17 cellular contexts compared by ENCODE assay signal in the genomic region with DNA sequence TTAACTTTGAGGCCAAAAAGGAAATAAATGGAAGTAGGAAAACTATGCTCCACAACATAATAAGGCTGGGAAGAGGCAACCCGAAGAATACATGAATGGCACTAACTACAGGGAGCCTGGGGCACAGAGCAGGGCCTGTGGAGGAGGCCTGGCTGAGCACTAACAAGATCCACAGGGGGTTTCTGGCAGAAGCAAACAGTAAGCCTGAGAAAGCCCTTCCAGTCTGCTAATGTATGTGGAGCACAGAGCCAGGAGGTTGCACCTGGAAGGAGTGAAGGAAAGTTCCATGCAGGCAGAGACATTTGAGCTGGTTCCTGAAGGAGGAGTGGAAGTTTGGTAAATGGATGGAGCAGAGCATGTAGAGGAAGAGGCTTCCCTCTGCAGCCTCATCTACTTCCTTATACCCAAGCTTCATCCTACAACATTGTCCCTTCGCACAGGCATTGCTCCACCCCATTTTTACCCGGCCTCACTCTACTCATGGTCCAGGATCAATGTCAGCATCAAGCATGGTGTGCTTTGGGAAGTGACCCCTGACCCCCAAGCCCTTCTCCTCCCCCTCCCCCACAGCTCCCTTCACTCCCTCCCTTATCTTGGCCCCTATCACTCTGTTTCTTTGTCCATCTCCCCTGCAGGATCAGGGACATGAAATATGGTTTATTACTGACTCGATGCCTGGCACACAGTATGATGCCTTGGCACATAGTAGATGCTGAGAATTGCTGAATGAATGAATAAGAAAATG. TPM values are rescaled to one million over a fixed set of nuclear protein-coding genes. Genes with fewer than 3 reads are reported as not detected.
A peak's percentile ranks its signal among the peaks of the same experiment; 100 is the strongest.
DNase-seq lines count a peak whose midpoint lies in the region; ATAC-seq and TF ChIP-seq lines count a peak whose summit lies in the region.
"Had no signal": no experiment of that assay in that cellular context is flagged by ENCODE, and none has a peak within 500 bp of the region (broad histone marks: within the 10 kb centered on the region; RNA-seq: fewer than 3 reads in every experiment).

No MANE protein-coding gene starts in this region.

- no peak for TF ChIP-seq POLR2A in transverse colon (IDR thresholded peaks at IDR 0.05)

- no peaks in the 10 kb centered on the region for H3K36me3 ChIP-seq in neural progenitor cell
- no peaks in the 10 kb centered on the region for H3K36me3 ChIP-seq in transverse colon
- H3K36me3 ChIP-seq: BLaER1 treated with 17β-estradiol and CSF1 and Interleukin-3, amounts not matched to agents 10 nM and 100 nM; left lung had no signal

- H3K4me1 Mint-ChIP-seq in brain (peaks cover 16% of the 10 kb centered on the region), neural progenitor cell (peaks cover 20% of the 10 kb centered on the region)
- H3K4me1 Mint-ChIP-seq: stimulated activated naive CD8-positive, alpha-beta T cell treated with anti-CD3 and anti-CD28 coated beads, Interleukin-15, amount 100 ng/mL, for 72 hours had no signal

- TF ChIP-seq EP300 in transverse colon (IDR thresholded peaks at IDR 0.05; ENCODE audit: low read depth): no peak

- H3K4me1 ChIP-seq in neural progenitor cell: peaks cover 10% of the 10 kb centered on the region
- peaks cover 15 to 46% (median 23%) of the 10 kb centered on the region in 4 donors for H3K4me1 ChIP-seq in transverse colon

- ATAC-seq in HG03432 (IDR thresholded peaks at IDR 0.05; ENCODE audit: unreplicated experiment) (no peak), HG03196 (IDR thresholded peaks at IDR 0.05; ENCODE audit: unreplicated experiment) (no peak)
- ATAC-seq: activated CD8-positive, alpha-beta T cell treated with anti-CD3 and anti-CD28 coated beads, Interleukin-2, amount 10 ng/mL, durations not matched to agents 7 days and 5 days; left lung; stimulated activated naive CD8-positive, alpha-beta T cell treated with anti-CD3 and anti-CD28 coated beads, Interleukin-15, amount 100 ng/mL, for 72 hours; T-cell had no signal

- 64 to 69% methylated on average over 4 of the region's 4 CpGs for WGBS in transverse colon (ENCODE audit: low coverage in 1 of 2), 2 donors

- peak overlapping the region; percentile 55 for H3K4me2 ChIP-seq in neural progenitor cell
- H3K4me2 ChIP-seq: BLaER1 treated with 17β-estradiol and CSF1 and Interleukin-3, amounts not matched to agents 10 nM and 100 nM had no signal

- peak overlapping the region in 3 of 5 experiments; percentile 44 to 70 (median 51) for H3K27ac Mint-ChIP-seq in brain
- peak overlapping the region; percentile 57 for H3K27ac Mint-ChIP-seq in neural progenitor cell
- H3K27ac Mint-ChIP-seq: activated CD8-positive, alpha-beta T cell treated with anti-CD3 and anti-CD28 coated beads, Interleukin-2, amount 10 ng/mL, durations not matched to agents 7 days and 5 days; activated T-helper 1 cell treated with anti-CD3 and anti-CD28 coated beads, Interleukin-12 subunit alpha, Interleukin-12 subunit beta, Interleukin-2, Interleukin-4 antibody, amounts not matched to agents 30 ng/mL and 10 ng/mL and 1 ng/mL, durations not matched to agents 14 hours and 24 hours and 36 hours; stimulated activated naive CD8-positive, alpha-beta T cell treated with anti-CD3 and anti-CD28 coated beads, Interleukin-15, amount 100 ng/mL, for 72 hours; T-cell had no signal

- H3K79me2 ChIP-seq in neural progenitor cell (ENCODE audit: low read depth): no peaks in the 10 kb centered on the region

- H3K9me3 Mint-ChIP-seq in brain (peaks cover 0 to 3% (median 0%) of the 10 kb centered on the region in 5 experiments), neural progenitor cell (no peaks in the 10 kb centered on the region)
- H3K9me3 Mint-ChIP-seq: activated T-helper 1 cell treated with anti-CD3 and anti-CD28 coated beads, Interleukin-12 subunit alpha, Interleukin-12 subunit beta, Interleukin-2, Interleukin-4 antibody, amounts not matched to agents 30 ng/mL and 10 ng/mL and 1 ng/mL, durations not matched to agents 14 hours and 24 hours and 36 hours; stimulated activated naive CD8-positive, alpha-beta T cell treated with anti-CD3 and anti-CD28 coated beads, Interleukin-15, amount 100 ng/mL, for 72 hours; T-cell had no signal

- H3K27ac ChIP-seq in neural progenitor cell: no peak overlapping the region
- H3K27ac ChIP-seq in transverse colon: peak overlapping the region; percentile 85 to 93 (median 89)
- H3K27ac ChIP-seq: BLaER1 treated with 17β-estradiol and CSF1 and Interleukin-3, amounts not matched to agents 10 nM and 100 nM; left lung; VCaP had no signal

- H3K9ac ChIP-seq in neural progenitor cell: no peak overlapping the region
- H3K9ac ChIP-seq: BLaER1 treated with 17β-estradiol and CSF1 and Interleukin-3, amounts not matched to agents 10 nM and 100 nM had no signal

- no peaks in the 10 kb centered on the region for H3K27me3 ChIP-seq in neural progenitor cell
- no peaks in the 10 kb centered on the region for H3K27me3 ChIP-seq in transverse colon
- H3K27me3 ChIP-seq: BLaER1 treated with 17β-estradiol and CSF1 and Interleukin-3, amounts not matched to agents 10 nM and 100 nM; left lung had no signal

- no peaks in the 10 kb centered on the region for H4K20me1 ChIP-seq in neural progenitor cell (ENCODE audit: low read depth)
- H4K20me1 ChIP-seq: BLaER1 treated with 17β-estradiol and CSF1 and Interleukin-3, amounts not matched to agents 10 nM and 100 nM had no signal

- DNase-seq in NCI-H146 (lab: John Stamatoyannopoulos, UW) (peak; percentile 68), neural progenitor cell (ENCODE audit: low spot score) (peak; percentile 48), transverse colon (no peak), T-helper 1 cell (no peak)
- DNase-seq: activated CD8-positive, alpha-beta T cell treated with anti-CD3 and anti-CD28 coated beads, Interleukin-2, amount 10 ng/mL, durations not matched to agents 7 days and 5 days; cerebellar nuclear complex; left lung; NCI-H1048; NK-92 treated with Interleukin-12 subunit alpha and Interleukin-12 subunit beta, amount 100 ng/mL, for 24 hours; stimulated activated naive CD8-positive, alpha-beta T cell treated with anti-CD3 and anti-CD28 coated beads, Interleukin-15, amount 100 ng/mL, for 72 hours; T-cell had no signal

- peaks cover 24% of the 10 kb centered on the region for H3F3A ChIP-seq in neural progenitor cell (ENCODE audit: low read depth)

- intact Hi-C loops in transverse colon (cut with DNase I; ENCODE audit: low total_unique reads): no loop called here

- in situ Hi-C loops in transverse colon (cut with MboI; ENCODE audit: low pct_ligation_motif_present in 1 of 4, low pct_unique_long_range_greater_than_20kb in 1 of 4, low sequenced_read_pairs in 3 of 4): no loop called here

- no peak overlapping the region for H2AFZ ChIP-seq in neural progenitor cell (replicated peaks)

- peaks cover 23% of the 10 kb centered on the region for H3K27me3 Mint-ChIP-seq in brain
- H3K27me3 Mint-ChIP-seq in neural progenitor cell (ENCODE audit: insufficient read depth, low read depth): peaks cover 16% of the 10 kb centered on the region

- no peaks in the 10 kb centered on the region for H3K9me3 ChIP-seq in neural progenitor cell (ENCODE audit: low read depth)
- no peaks in the 10 kb centered on the region for H3K9me3 ChIP-seq in transverse colon
- H3K9me3 ChIP-seq: BLaER1 treated with 17β-estradiol and CSF1 and Interleukin-3, amounts not matched to agents 10 nM and 100 nM; left lung had no signal

- H3K4me3 Mint-ChIP-seq in brain (no peak overlapping the region), neural progenitor cell (no peak overlapping the region)
- H3K4me3 Mint-ChIP-seq: activated CD8-positive, alpha-beta T cell treated with anti-CD3 and anti-CD28 coated beads, Interleukin-2, amount 10 ng/mL, durations not matched to agents 7 days and 5 days; activated T-helper 1 cell treated with anti-CD3 and anti-CD28 coated beads, Interleukin-12 subunit alpha, Interleukin-12 subunit beta, Interleukin-2, Interleukin-4 antibody, amounts not matched to agents 30 ng/mL and 10 ng/mL and 1 ng/mL, durations not matched to agents 14 hours and 24 hours and 36 hours; stimulated activated naive CD8-positive, alpha-beta T cell treated with anti-CD3 and anti-CD28 coated beads, Interleukin-15, amount 100 ng/mL, for 72 hours; T-cell had no signal

- no peaks in the 10 kb centered on the region for H3K36me3 Mint-ChIP-seq in brain
- H3K36me3 Mint-ChIP-seq in neural progenitor cell: no peaks in the 10 kb centered on the region
- H3K36me3 Mint-ChIP-seq: T-cell had no signal

- H3K4me3 ChIP-seq in neural progenitor cell (no peak overlapping the region), transverse colon (no peak overlapping the region)
- H3K4me3 ChIP-seq: BLaER1 treated with 17β-estradiol and CSF1 and Interleukin-3, amounts not matched to agents 10 nM and 100 nM; left lung had no signal

- TF ChIP-seq CTCF in brain (conservative IDR thresholded peaks at IDR 0.05) (no peak), neural progenitor cell (IDR thresholded peaks at IDR 0.05) (no peak), transverse colon (IDR thresholded peaks at IDR 0.05) (no peak)

RNA-seq across cellular contexts. Expression of a gene that starts 23.3 kb away (rescaled TPM):
- 107 TPM for polyA plus RNA-seq in brain (ENCODE audit: insufficient read depth, low read depth, low replicate concordance)
- total RNA-seq in neural progenitor cell (ENCODE audit: low replicate concordance) (3.0 and 9.9 TPM in 2 replicates), transverse colon (1 to 10 TPM; 2.2 to 6.7 (median 4.6) TPM)

RNA-seq across cellular contexts. Expression of a gene that starts 34.3 kb away (rescaled TPM):
- polyA plus RNA-seq in brain (ENCODE audit: insufficient read depth, low read depth, low replicate concordance): 4.2 TPM
- total RNA-seq in neural progenitor cell (ENCODE audit: low replicate concordance): 0.37 and 1.2 TPM in 2 replicates
- 100 to 1,000 TPM in 3 of 4 donors, 10 to 100 TPM in 1; 73.2 to 166 (median 115) TPM for total RNA-seq in transverse colon
- total RNA-seq: activated CD8-positive, alpha-beta T cell treated with anti-CD3 and anti-CD28 coated beads, Interleukin-2, amount 10 ng/mL, durations not matched to agents 7 days and 5 days; activated T-helper 1 cell treated with anti-CD3 and anti-CD28 coated beads, Interleukin-12 subunit alpha, Interleukin-12 subunit beta, Interleukin-2, Interleukin-4 antibody, amounts not matched to agents 30 ng/mL and 10 ng/mL and 1 ng/mL, durations not matched to agents 14 hours and 24 hours and 36 hours had no signal

RNA-seq across cellular contexts. Expression of a gene that starts 43.3 kb away (rescaled TPM):
- 37.9 TPM for polyA plus RNA-seq in brain (ENCODE audit: insufficient read depth, low read depth, low replicate concordance)
- total RNA-seq in neural progenitor cell (ENCODE audit: low replicate concordance): 34.5 and 50.5 TPM in 2 replicates
- 10 to 100 TPM in 3 of 4 donors, 1 to 10 TPM in 1; 3.0 to 37.0 (median 33.7) TPM for total RNA-seq in transverse colon

Comparison
In these comparisons a context has a peak if more than half of its experiments do, and no peak if none do; other contexts are left out.
1. DNase-seq: peak in NCI-H146 (single experiment) and neural progenitor cell (single experiment); none in transverse colon (single experiment) and T-helper 1 cell (0 of 5).
2. RNA of a gene that starts 34.3 kb away (total RNA-seq): 73.2 to 166 TPM in transverse colon; 0.37 to 1.2 TPM in neural progenitor cell; every median in the first group is over 10 times any median in the second.